In the genomic region with DNA sequence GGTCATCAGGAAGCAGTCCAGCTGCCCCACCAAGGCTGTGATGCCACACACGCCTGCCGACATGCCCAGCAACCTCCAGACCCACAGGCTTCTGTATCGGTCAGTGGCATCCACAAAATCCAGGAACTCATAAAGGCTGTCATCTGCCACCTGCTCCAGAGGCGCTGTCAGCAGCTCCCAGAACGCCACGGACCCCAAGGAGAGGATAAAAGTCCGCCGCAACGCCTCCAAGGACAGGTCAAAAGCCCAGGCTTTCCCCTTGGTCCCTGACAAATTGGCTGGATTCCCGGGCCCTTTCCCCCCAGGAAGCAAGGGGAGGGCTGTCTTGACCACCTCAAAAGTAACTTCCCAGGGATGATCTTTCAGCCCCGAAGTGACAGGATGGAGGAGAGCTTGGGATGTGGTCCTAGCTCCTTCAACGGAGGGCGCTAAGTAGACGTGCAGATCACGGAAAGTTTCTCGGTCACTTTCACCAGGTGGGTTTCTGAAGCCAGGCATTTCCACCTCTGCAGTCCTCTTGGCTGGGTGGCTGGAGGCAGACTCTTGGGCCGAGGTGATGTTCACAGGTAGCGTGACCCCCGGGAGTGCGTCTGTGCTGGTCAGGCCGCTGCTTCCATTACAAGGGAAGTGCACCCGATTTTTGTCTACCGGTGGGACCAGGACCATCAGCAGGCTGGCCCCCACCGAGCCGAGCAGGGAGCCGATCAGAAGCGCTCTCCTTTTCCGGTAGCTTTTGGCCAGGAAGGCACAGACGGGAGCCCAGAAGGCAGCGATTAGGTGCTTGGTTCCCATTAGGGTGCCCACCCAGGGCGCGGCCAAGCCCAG, we compare ENCODE assay signal across 20 cellular contexts. TPM values are rescaled to one million over a fixed set of nuclear protein-coding genes. Genes with fewer than 3 reads are reported as not detected.
DNase-seq lines count a peak whose midpoint lies in the region; ATAC-seq and TF ChIP-seq lines count a peak whose summit lies in the region.
"Had no signal": no experiment of that assay in that cellular context is flagged by ENCODE, and none has a peak within 500 bp of the region (broad histone marks: within the 10 kb centered on the region; RNA-seq: fewer than 3 reads in every experiment).

No MANE protein-coding gene starts in this region.

- H2AK5ac ChIP-seq in trophoblast cell (ENCODE audit: low read length) = no peak overlapping the region

- H4K12ac ChIP-seq in trophoblast cell (ENCODE audit: low read depth, low read length) = no peak overlapping the region

- H3K79me2 ChIP-seq in GM23338 (replicated peaks; ENCODE audit: insufficient read depth) (no peaks in the 10 kb centered on the region), trophoblast cell (ENCODE audit: control insufficient read depth, insufficient read depth, low read length, poor library complexity) (no peaks in the 10 kb centered on the region)

- H3K36me3 ChIP-seq in GM23338 (ENCODE audit: insufficient read depth) = no peaks in the 10 kb centered on the region
- no peaks in the 10 kb centered on the region for H3K36me3 ChIP-seq in trophoblast cell (ENCODE audit: control insufficient read depth in 1 of 2, insufficient read depth in 2 of 2, low read length in 2 of 2)

- peak overlapping the region; percentile 62 for H3K18ac ChIP-seq in trophoblast cell (ENCODE audit: low read length)

- H3K9me3 Mint-ChIP-seq in GM23338 = no peaks in the 10 kb centered on the region; the same call in 2 of the 3 replicates
- no peaks in the 10 kb centered on the region for H3K9me3 Mint-ChIP-seq in dendritic cell treated with granulocyte-macrophage colony-stimulating factor and Interleukin-4, amounts not matched to agents 40 ng/mL and 50 ng/mL, for 4 days
- H3K9me3 Mint-ChIP-seq: activated T-helper 1 cell treated with anti-CD3 and anti-CD28 coated beads, Interleukin-12 subunit alpha, Interleukin-12 subunit beta, Interleukin-2, Interleukin-4 antibody, amounts not matched to agents 30 ng/mL and 10 ng/mL and 1 ng/mL, durations not matched to agents 14 hours and 24 hours and 36 hours; IgD-negative memory B cell had no signal

- no peaks in the 10 kb centered on the region for H3K27me3 ChIP-seq in GM23338 (ENCODE audit: insufficient read depth)
- no peaks in the 10 kb centered on the region for H3K27me3 ChIP-seq in trophoblast cell (ENCODE audit: insufficient read depth, low read length)

- DNase-seq in GM23338 (ENCODE audit: low spot score) (peak; percentile 42), trophoblast cell (no peak), GM20000 (ENCODE audit: low spot score) (no peak), MV-4-11 (lab: John Stamatoyannopoulos, UW) (no peak), GM19238 (ENCODE audit: insufficient read length, low spot score) (no peak)
- DNase-seq: activated CD4-positive, alpha-beta T cell treated with anti-CD3 and anti-CD28 coated beads, Interleukin-2, amount 50 U/mL, for 48 hours; CD8-positive, alpha-beta memory T cell; DND-41; effector memory CD4-positive, alpha-beta T cell; NCI-H2029; NCI-H510A; retina had no signal

- no peak overlapping the region for H2BK12ac ChIP-seq in trophoblast cell (ENCODE audit: low read length)

- intact Hi-C loops in dendritic cell treated with granulocyte-macrophage colony-stimulating factor and Interleukin-4, amounts not matched to agents 40 ng/mL and 50 ng/mL, for 4 days (cut with micrococcal nuclease) = no loop called here

- H2BK5ac ChIP-seq in trophoblast cell (ENCODE audit: low read depth, low read length, poor library complexity) = no peak overlapping the region

- peak overlapping the region; percentile 81 for H3K4me3 Mint-ChIP-seq in GM23338
- no peak overlapping the region for H3K4me3 Mint-ChIP-seq in dendritic cell treated with granulocyte-macrophage colony-stimulating factor and Interleukin-4, amounts not matched to agents 40 ng/mL and 50 ng/mL, for 4 days
- H3K4me3 Mint-ChIP-seq: activated T-helper 1 cell treated with anti-CD3 and anti-CD28 coated beads, Interleukin-12 subunit alpha, Interleukin-12 subunit beta, Interleukin-2, Interleukin-4 antibody, amounts not matched to agents 30 ng/mL and 10 ng/mL and 1 ng/mL, durations not matched to agents 14 hours and 24 hours and 36 hours; CD8-positive, alpha-beta memory T cell; IgD-negative memory B cell had no signal

- H3K23ac ChIP-seq in trophoblast cell (ENCODE audit: low read length) = no peak overlapping the region

- TF ChIP-seq CTCF in GM23338 (conservative IDR thresholded peaks at IDR 0.05; ENCODE audit: low read depth in 2 of 2) = peak in 1 of 2 experiments; percentile 31; a peak in 1 of 4 replicates
- TF ChIP-seq CTCF in GM20000 (IDR thresholded peaks at IDR 0.05; ENCODE audit: extremely low read depth, missing control alignments) = no peak

- no peaks in the 10 kb centered on the region for H3K36me3 Mint-ChIP-seq in GM23338 (ENCODE audit: low read depth)
- H3K36me3 Mint-ChIP-seq in dendritic cell treated with granulocyte-macrophage colony-stimulating factor and Interleukin-4, amounts not matched to agents 40 ng/mL and 50 ng/mL, for 4 days (ENCODE audit: low read depth) = peaks cover 76% of the 10 kb centered on the region

- H3K4me3 ChIP-seq in GM23338 (peak overlapping the region; percentile 77), iPS-18c (ENCODE audit: insufficient read depth, low read depth, low read length) (peak overlapping the region; percentile 71), trophoblast cell (ENCODE audit: low read depth, low read length) (peak overlapping the region; percentile 53)

- H3K79me1 ChIP-seq in trophoblast cell (ENCODE audit: low read length) = peaks cover 2% of the 10 kb centered on the region

- peak overlapping the region; percentile 93 for H3K4me2 ChIP-seq in GM23338
- peak overlapping the region; percentile 64 for H3K4me2 ChIP-seq in trophoblast cell (ENCODE audit: low read length)

- peaks cover 4% of the 10 kb centered on the region for H3F3A ChIP-seq in GM23338 (replicated peaks; ENCODE audit: low read depth)

- H3K27me3 Mint-ChIP-seq in GM23338 (ENCODE audit: insufficient read depth, low read depth, poor library complexity) = peaks cover 21% of the 10 kb centered on the region
- H3K27me3 Mint-ChIP-seq in dendritic cell treated with granulocyte-macrophage colony-stimulating factor and Interleukin-4, amounts not matched to agents 40 ng/mL and 50 ng/mL, for 4 days = no peaks in the 10 kb centered on the region

- no peak overlapping the region for H3K27ac Mint-ChIP-seq in GM23338
- peak overlapping the region; percentile 1 for H3K27ac Mint-ChIP-seq in dendritic cell treated with granulocyte-macrophage colony-stimulating factor and Interleukin-4, amounts not matched to agents 40 ng/mL and 50 ng/mL, for 4 days
- H3K27ac Mint-ChIP-seq: activated T-helper 1 cell treated with anti-CD3 and anti-CD28 coated beads, Interleukin-12 subunit alpha, Interleukin-12 subunit beta, Interleukin-2, Interleukin-4 antibody, amounts not matched to agents 30 ng/mL and 10 ng/mL and 1 ng/mL, durations not matched to agents 14 hours and 24 hours and 36 hours; CD8-positive, alpha-beta memory T cell; IgD-negative memory B cell had no signal

- H3K4ac ChIP-seq in trophoblast cell (ENCODE audit: low read depth, low read length) = no peak overlapping the region

- peak overlapping the region; percentile 31 for H4K8ac ChIP-seq in trophoblast cell (ENCODE audit: low read depth, low read length)

- peak overlapping the region; percentile 5 for H3K14ac ChIP-seq in trophoblast cell (ENCODE audit: low read length)

- peak overlapping the region; percentile 67 for H3K9ac ChIP-seq in trophoblast cell (ENCODE audit: low read length)

- H3K4me1 ChIP-seq in GM23338 (ENCODE audit: insufficient read depth) (0 out of 2 replicates have a peak, but pooled peaks cover 4% of the 10 kb centered on the region), trophoblast cell (ENCODE audit: control insufficient read depth in 1 of 2, insufficient read depth in 2 of 2, low read length in 2 of 2) (peaks cover 12 to 15% of the 10 kb centered on the region in 2 experiments)

- ATAC-seq in GM23338 (peak; percentile 24), HG02759 (IDR thresholded peaks at IDR 0.05; ENCODE audit: unreplicated experiment) (no peak)

- peak overlapping the region; percentile 63 for H4K91ac ChIP-seq in trophoblast cell (ENCODE audit: low read depth, low read length)

- no peaks in the 10 kb centered on the region for H3K9me2 ChIP-seq in GM23338 (ENCODE audit: insufficient read depth)

- no CpG with 5 or more reads among the region's 32 CpGs for WGBS in trophoblast cell (ENCODE audit: extremely low coverage, insufficient coverage, insufficient read length)

- H3K27ac ChIP-seq in GM23338 (ENCODE audit: low read depth) = no peak overlapping the region
- no peak overlapping the region for H3K27ac ChIP-seq in trophoblast cell (ENCODE audit: low read depth, low read length)

- H3K9me3 ChIP-seq in iPS-18c (ENCODE audit: control insufficient read depth, insufficient read depth, low read length) (peaks cover 2% of the 10 kb centered on the region), trophoblast cell (ENCODE audit: insufficient read depth, low read depth, low read length) (no peaks in the 10 kb centered on the region)

- no peaks in the 10 kb centered on the region for H4K20me1 ChIP-seq in GM23338 (replicated peaks; ENCODE audit: insufficient read depth)

- peak overlapping the region; percentile 97 for H2AFZ ChIP-seq in GM23338
- H2AFZ ChIP-seq in trophoblast cell (ENCODE audit: insufficient read depth, low read length, poor library complexity) = no peak overlapping the region

- H3K4me1 Mint-ChIP-seq in GM23338 = peaks cover 24% of the 10 kb centered on the region
- peaks cover 27% of the 10 kb centered on the region for H3K4me1 Mint-ChIP-seq in dendritic cell treated with granulocyte-macrophage colony-stimulating factor and Interleukin-4, amounts not matched to agents 40 ng/mL and 50 ng/mL, for 4 days (ENCODE audit: low read depth)
- H3K4me1 Mint-ChIP-seq: CD8-positive, alpha-beta memory T cell had no signal

- no peak overlapping the region for H2BK120ac ChIP-seq in trophoblast cell (ENCODE audit: insufficient read depth, low read length, poor library complexity)

TF ChIP-seq in GM23338, 12 proteins besides CTCF, POLR2A, EP300 and RAD21 (continues in another document):
- TF ChIP-seq NANOG (IDR thresholded peaks at IDR 0.05; ENCODE audit: borderline replicate concordance) = no peak
- no peak for TF ChIP-seq CREB1 (CRISPR knock-in tag; IDR thresholded peaks at IDR 0.05; ENCODE audit: low read depth)
- no peak for TF ChIP-seq POLR2AphosphoS5 (IDR thresholded peaks at IDR 0.05; ENCODE audit: low read depth)

RNA-seq across cellular contexts. Expression of a gene that starts 0.8 kb away (rescaled TPM):
- 1.9 and 2.8 TPM in 2 replicates for total RNA-seq in GM23338 (2014; rRNA removed; shearing (Covaris generic))
- 0.52 and 1.4 TPM in 2 replicates for polyA plus RNA-seq in GM23338 (2016; fragmentation: Nextera tagmentation; extraction: Ambion mirVana)
- 0.48 and 0.56 TPM in 2 replicates for polyA plus RNA-seq in trophoblast cell (2013)
- total RNA-seq: CD8-positive, alpha-beta memory T cell had no signal
- polyA plus RNA-seq: AG04450; CD8-positive, alpha-beta memory T cell; IgD-negative memory B cell; neural cell had no signal

RNA-seq across cellular contexts. Expression of a gene that starts 40.0 kb away (rescaled TPM):
- total RNA-seq in GM23338 (2014; rRNA removed; shearing (Covaris generic)) = not detected in 2 replicates
- polyA plus RNA-seq in GM23338 (2016; fragmentation: Nextera tagmentation; extraction: Ambion mirVana) = not detected in 2 replicates
- polyA plus RNA-seq in trophoblast cell (2013) = not detected in 2 replicates
- total RNA-seq: activated T-helper 1 cell treated with anti-CD3 and anti-CD28 coated beads, Interleukin-12 subunit alpha, Interleukin-12 subunit beta, Interleukin-2, Interleukin-4 antibody, amounts not matched to agents 30 ng/mL and 10 ng/mL and 1 ng/mL, durations not matched to agents 14 hours and 24 hours and 36 hours; CD8-positive, alpha-beta memory T cell; lower leg skin had no signal
- polyA plus RNA-seq: AG04450; CD8-positive, alpha-beta memory T cell; IgD-negative memory B cell; neural cell had no signal

RNA-seq across cellular contexts. Expression of a gene that starts 53.8 kb away (rescaled TPM):
- not detected in 2 replicates for total RNA-seq in GM23338 (2014; rRNA removed; shearing (Covaris generic))
- not detected in 2 replicates for polyA plus RNA-seq in GM23338 (2016; fragmentation: Nextera tagmentation; extraction: Ambion mirVana)
- 0.19 and 0.25 TPM in 2 replicates for polyA plus RNA-seq in trophoblast cell (2013)
- total RNA-seq: lower leg skin had no signal
- polyA plus RNA-seq: AG04450; CD8-positive, alpha-beta memory T cell; IgD-negative memory B cell; neural cell had no signal
